ENCODE assay signal across 19 cellular contexts in the genomic region with DNA sequence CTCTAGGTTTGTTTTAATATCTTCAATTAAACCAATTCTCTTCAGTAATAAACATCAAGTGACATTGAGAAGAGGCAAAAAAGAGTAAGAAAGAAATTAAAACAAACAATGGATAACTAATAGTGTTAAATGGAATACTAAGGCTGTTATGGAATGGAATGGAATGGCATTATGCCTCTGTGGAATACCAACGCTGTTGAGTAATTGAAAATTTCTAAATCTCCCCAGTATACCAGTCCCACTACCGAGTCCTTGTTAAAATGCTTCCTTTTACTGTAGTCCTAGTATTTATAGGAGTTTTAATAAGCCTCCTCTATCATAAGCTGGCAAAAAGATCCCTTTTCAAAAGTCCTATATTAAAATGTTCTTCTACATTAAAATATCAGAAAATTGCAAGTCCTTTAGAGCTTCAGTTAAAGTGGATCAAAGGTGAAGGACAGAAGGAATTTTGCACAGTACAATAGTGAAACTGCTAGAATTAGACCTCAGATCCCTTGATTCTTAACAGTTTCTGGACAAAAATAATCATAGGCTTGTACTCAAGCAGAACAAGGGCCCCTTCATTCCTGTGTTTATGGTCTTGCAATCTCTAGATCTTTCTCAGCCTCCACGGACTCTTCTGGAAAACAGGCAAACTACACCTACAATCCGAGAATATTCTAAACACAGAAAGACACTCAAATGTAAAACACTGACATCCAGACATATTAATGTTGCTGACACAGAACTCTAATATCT.
A peak's percentile ranks its signal among the peaks of the same experiment; 100 is the strongest.
DNase-seq lines count a peak whose midpoint lies in the region; ATAC-seq and TF ChIP-seq lines count a peak whose summit lies in the region.
"Had no signal": no experiment of that assay in that cellular context is flagged by ENCODE, and none has a peak within 500 bp of the region (broad histone marks: within the 10 kb centered on the region; RNA-seq: fewer than 3 reads in every experiment).

No MANE protein-coding gene starts in this region.

- no peak for TF ChIP-seq POLR2A in tibial nerve (IDR thresholded peaks at IDR 0.05)

- intact Hi-C loops in MCF 10A (cut with micrococcal nuclease), result loop anchor here (5.0 kb wide), 1 partner anchor 120 kb away; no protein-coding TSS in a partner anchor
- intact Hi-C loops in mammary epithelial cell (cut with micrococcal nuclease), result no loop called here
- intact Hi-C loops in dorsolateral prefrontal cortex (cut with DNase I), result no loop called here

- peak in 1 of 2 donors; percentile 56 for TF ChIP-seq EP300 in tibial nerve (IDR thresholded peaks at IDR 0.05)

- in situ Hi-C loops in mammary epithelial cell (cut with MboI; ENCODE audit: low sequenced_read_pairs in 2 of 2), result no loop called here

- no peaks in the 10 kb centered on the region for H3K9me3 Mint-ChIP-seq in MCF 10A (ENCODE audit: unreplicated experiment)
- H3K9me3 Mint-ChIP-seq: T-helper 2 cell treated with Interferon-gamma antibody and Interleukin-4, amounts not matched to agents 5 μg/mL and 100 μg/mL, for 36 hours had no signal

- no peaks in the 10 kb centered on the region for H3K79me2 ChIP-seq in mammary epithelial cell (ENCODE audit: insufficient read depth, low read length)

- H3K27me3 Mint-ChIP-seq in MCF 10A (ENCODE audit: insufficient read depth, unreplicated experiment), result no peaks in the 10 kb centered on the region
- H3K27me3 Mint-ChIP-seq: activated CD4-positive, alpha-beta T cell treated with anti-CD3 and anti-CD28 coated beads for 36 hours; CD4-positive, CD25-positive, alpha-beta regulatory T cell had no signal

- TF ChIP-seq CTCF in MCF 10A (IDR thresholded peaks at IDR 0.05; ENCODE audit: unreplicated experiment) (no peak), mammary epithelial cell (conservative IDR thresholded peaks at IDR 0.05 in 1 of 2, IDR thresholded peaks at IDR 0.05 in 1 of 2; ENCODE audit: extremely low read depth in 1 of 2, insufficient read depth in 1 of 2, low read depth in 1 of 2, low read length in 2 of 2) (no peak), dorsolateral prefrontal cortex (IDR thresholded peaks at IDR 0.05 in 54 of 56, conservative IDR thresholded peaks at IDR 0.05 in 2 of 56; ENCODE audit: low read depth in 1 of 56, partially characterized antibody in 56 of 56) (no peak), tibial nerve (IDR thresholded peaks at IDR 0.05) (no peak)

- no TSS peak for BruUV-seq in MCF 10A (replicated peaks; lab: Mats Ljungman, UMichigan)
- no TSS peak for BruUV-seq in mammary epithelial cell (replicated peaks; lab: Mats Ljungman, UMichigan)

- peaks cover 24% of the 10 kb centered on the region for H3K4me1 Mint-ChIP-seq in MCF 10A (ENCODE audit: insufficient read depth, unreplicated experiment)

- H4K20me1 ChIP-seq in mammary epithelial cell (ENCODE audit: insufficient read depth, low read length), result no peaks in the 10 kb centered on the region

- DNase-seq in MCF 10A (ENCODE audit: unreplicated experiment) (no peak), mammary epithelial cell (no peak), dorsolateral prefrontal cortex (no peak), tibial nerve (ENCODE audit: low spot score in 2 of 2) (no peak), DMS 273 treated with DMSO at 0.1 percent for 48 hours (lab: John Stamatoyannopoulos, UW) (no peak), NCI-H524 (lab: John Stamatoyannopoulos, UW) (no peak)
- DNase-seq: activated CD4-positive, alpha-beta T cell treated with anti-CD3 and anti-CD28 coated beads for 36 hours; activated T-cell treated with anti-CD3 and anti-CD28 coated beads, Interleukin-2, amount 50 U/mL, for 72 hours; CD4-positive, CD25-positive, alpha-beta regulatory T cell; dermis blood vessel endothelial cell; MG63; NCI-H2081; NCI-H82; occipital lobe; testis had no signal

- H3K27me3 ChIP-seq in mammary epithelial cell (ENCODE audit: insufficient read depth, low read length) (no peaks in the 10 kb centered on the region), dorsolateral prefrontal cortex (no peaks in the 10 kb centered on the region), tibial nerve (no peaks in the 10 kb centered on the region)
- H3K27me3 ChIP-seq: MG63, testis had no signal

- H3K27ac Mint-ChIP-seq in MCF 10A (ENCODE audit: low read depth, unreplicated experiment), result peak overlapping the region; percentile 78
- H3K27ac Mint-ChIP-seq: activated CD4-positive, alpha-beta T cell treated with anti-CD3 and anti-CD28 coated beads for 36 hours; activated T-cell treated with anti-CD3 and anti-CD28 coated beads, Interleukin-2, amount 50 U/mL, for 72 hours; CD4-positive, CD25-positive, alpha-beta regulatory T cell; T-helper 2 cell treated with Interferon-gamma antibody and Interleukin-4, amounts not matched to agents 5 μg/mL and 100 μg/mL, for 36 hours had no signal

- WGBS in mammary epithelial cell (ENCODE audit: low coverage, missing lambda C conversion rate), result 57% methylated on average over 4 of the region's 4 CpGs
- no CpG with 5 or more reads among the region's 4 CpGs for WGBS in mesodermal cell (ENCODE audit: insufficient coverage in 2 of 2), 2 experiments
- WGBS in tibial nerve, 2 donors, result 36 to 38% methylated on average over 4 of the region's 4 CpGs

- H3K4me2 ChIP-seq in mammary epithelial cell (ENCODE audit: insufficient read depth, low read depth, low read length), result no peak overlapping the region

- H3K4me1 ChIP-seq in mammary epithelial cell (ENCODE audit: insufficient read depth, low read length) (no peaks in the 10 kb centered on the region), mesodermal cell (ENCODE audit: control insufficient read depth, insufficient read depth, low read length, poor library complexity, severe bottlenecking) (peaks cover 14% of the 10 kb centered on the region), tibial nerve (peaks cover 0 to 15% (median 6%) of the 10 kb centered on the region in 4 donors)
- H3K4me1 ChIP-seq: testis had no signal

- no peak overlapping the region for H3K9ac ChIP-seq in mammary epithelial cell (ENCODE audit: insufficient read depth, low read length)

- CTCF ChIA-PET in MCF 10A (lab: Yijun Ruan, JAX) (no interaction called here), mammary epithelial cell (lab: Charles Lee; ENCODE audit: low non-redundant PET) (no interaction called here)

- POLR2A ChIA-PET in MCF 10A (lab: Yijun Ruan, JAX), result interaction anchor here (0.7 to 1.3 kb wide), 2 partner anchors 14 to 18 kb away, joined by 3 to 5 read pairs; no protein-coding TSS in a partner anchor

- H3K27ac ChIP-seq in mammary epithelial cell (ENCODE audit: insufficient read depth, low read depth, low read length) (no peak overlapping the region), dorsolateral prefrontal cortex (peak overlapping the region; percentile 61 to 99 (median 94)), mesodermal cell (ENCODE audit: low read depth, low read length, severe bottlenecking) (peak overlapping the region; percentile 38), tibial nerve (peak overlapping the region; percentile 11 to 78 (median 72))
- H3K27ac ChIP-seq: 22Rv1, testis had no signal

- no peaks in the 10 kb centered on the region for H3K36me3 Mint-ChIP-seq in MCF 10A (ENCODE audit: insufficient read depth, unreplicated experiment)
- H3K36me3 Mint-ChIP-seq: CD4-positive, CD25-positive, alpha-beta regulatory T cell had no signal

- no peak for ATAC-seq in GM21786 (IDR thresholded peaks at IDR 0.05; ENCODE audit: unreplicated experiment)
- ATAC-seq: activated CD4-positive, alpha-beta T cell treated with anti-CD3 and anti-CD28 coated beads for 36 hours; activated T-cell treated with anti-CD3 and anti-CD28 coated beads, Interleukin-2, amount 50 U/mL, for 72 hours had no signal

- dilution Hi-C loops in mammary epithelial cell (cut with HindIII; ENCODE audit: low sequenced_read_pairs), result no loop called here

- H3K4me3 Mint-ChIP-seq in MCF 10A (ENCODE audit: unreplicated experiment), result peak overlapping the region; percentile 59
- H3K4me3 Mint-ChIP-seq: activated CD4-positive, alpha-beta T cell treated with anti-CD3 and anti-CD28 coated beads for 36 hours; activated T-cell treated with anti-CD3 and anti-CD28 coated beads, Interleukin-2, amount 50 U/mL, for 72 hours; CD4-positive, CD25-positive, alpha-beta regulatory T cell; T-helper 2 cell treated with Interferon-gamma antibody and Interleukin-4, amounts not matched to agents 5 μg/mL and 100 μg/mL, for 36 hours had no signal

- H3K4me3 ChIP-seq in mammary epithelial cell (replicated peaks in 1 of 3; ENCODE audit: insufficient read depth in 1 of 3, low read depth in 2 of 3, low read length in 3 of 3) (no peak overlapping the region), dorsolateral prefrontal cortex (peak overlapping the region in 50 of 59 donors; percentile 0 to 56 (median 30)), mesodermal cell (ENCODE audit: extremely low read depth, insufficient read depth, low read length, poor library complexity, severe bottlenecking) (no peak overlapping the region), tibial nerve (peak overlapping the region in 2 of 4 donors; percentile 15 to 27)
- H3K4me3 ChIP-seq: MG63, testis had no signal

- no peak overlapping the region for H2AFZ ChIP-seq in mammary epithelial cell (ENCODE audit: low read depth, low read length)

- H3K36me3 ChIP-seq in mammary epithelial cell (ENCODE audit: insufficient read depth, low read length) (no peaks in the 10 kb centered on the region), mesodermal cell (ENCODE audit: control insufficient read depth, insufficient read depth, low read length) (no peaks in the 10 kb centered on the region), tibial nerve (no peaks in the 10 kb centered on the region)
- H3K36me3 ChIP-seq: MG63 had no signal

- H3K9me3 ChIP-seq in mammary epithelial cell (replicated peaks; ENCODE audit: insufficient read depth, low read length), result no peaks in the 10 kb centered on the region
- no peaks in the 10 kb centered on the region for H3K9me3 ChIP-seq in mesodermal cell (ENCODE audit: control insufficient read depth, low read length)
- H3K9me3 ChIP-seq in tibial nerve, result peaks cover 0 to 1% (median 0%) of the 10 kb centered on the region in 4 donors
- H3K9me3 ChIP-seq: MG63, testis had no signal

Comparison
In these comparisons a context has a peak if more than half of its experiments do, and no peak if none do; other contexts are left out.
1. H3K4me3 ChIP-seq: peak in dorsolateral prefrontal cortex (50 of 59); none in mammary epithelial cell (0 of 3) and mesodermal cell (single experiment).